ENCODE assay signal across 8 cellular contexts in the genomic region with DNA sequence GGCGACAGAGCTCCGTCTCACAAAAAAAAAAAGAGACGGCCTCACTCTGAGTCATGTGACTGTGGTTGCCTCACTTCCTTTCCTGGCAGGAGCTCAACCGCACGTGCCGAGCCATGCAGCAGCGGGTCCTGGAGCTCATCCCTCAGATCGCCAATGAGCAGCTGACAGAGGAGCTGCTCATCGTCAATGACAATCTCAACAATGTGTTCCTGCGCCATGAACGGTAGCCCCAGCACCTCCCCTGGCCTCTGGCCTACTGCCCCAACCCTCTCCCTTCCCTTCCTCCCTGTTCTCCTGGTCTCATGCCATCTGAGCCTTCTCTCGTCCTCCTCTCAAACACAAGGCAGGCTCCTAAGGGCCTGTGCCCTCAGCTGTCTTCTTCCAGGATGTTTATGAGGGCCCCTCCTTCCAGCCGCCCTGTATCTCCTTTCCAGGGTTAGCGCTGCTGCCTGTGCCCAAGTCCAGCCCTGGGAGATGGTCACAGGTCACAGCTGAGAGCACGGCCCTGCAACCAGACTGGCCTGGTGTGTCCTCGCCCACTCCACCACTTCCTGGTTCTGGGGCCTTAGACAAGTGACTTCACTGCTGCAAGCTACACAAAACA. TPM values are rescaled to one million over a fixed set of nuclear protein-coding genes. Genes with fewer than 3 reads are reported as not detected.
DNase-seq lines count a peak whose midpoint lies in the region; ATAC-seq and TF ChIP-seq lines count a peak whose summit lies in the region.

No MANE protein-coding gene starts in this region.

- H4K20me1 ChIP-seq in neural progenitor cell (ENCODE audit: low read depth): no peaks in the 10 kb centered on the region

- H3K4me1 ChIP-seq in ascending aorta (no peaks in the 10 kb centered on the region), right lobe of liver (peaks cover 0 to 34% (median 16%) of the 10 kb centered on the region in 4 donors), neural progenitor cell (no peaks in the 10 kb centered on the region)

- no peak overlapping the region for H3K4me3 ChIP-seq in ascending aorta
- no peak overlapping the region for H3K4me3 ChIP-seq in right lobe of liver
- no peak overlapping the region for H3K4me3 ChIP-seq in neural progenitor cell

- no peaks in the 10 kb centered on the region for H3K27me3 ChIP-seq in ascending aorta
- H3K27me3 ChIP-seq in right lobe of liver: no peaks in the 10 kb centered on the region
- H3K27me3 ChIP-seq in neural progenitor cell: no peaks in the 10 kb centered on the region

- H3K9ac ChIP-seq in neural progenitor cell: no peak overlapping the region

- H3K4me2 ChIP-seq in neural progenitor cell: no peak overlapping the region

- no peaks in the 10 kb centered on the region for H3K9me3 ChIP-seq in T-helper 17 cell (ENCODE audit: control insufficient read depth, low read length, poor library complexity, severe bottlenecking)
- no peaks in the 10 kb centered on the region for H3K9me3 ChIP-seq in ascending aorta
- H3K9me3 ChIP-seq in right lobe of liver: no peaks in the 10 kb centered on the region
- no peaks in the 10 kb centered on the region for H3K9me3 ChIP-seq in neural progenitor cell (ENCODE audit: low read depth)

- intact Hi-C loops in ascending aorta (cut with DNase I): no loop called here
- intact Hi-C loops in right lobe of liver (cut with DNase I): no loop called here

- DNase-seq in GM03348 (ENCODE audit: low spot score): peak; percentile 85
- peak in 2 of 3 donors; percentile 33 to 36 for DNase-seq in T-helper 17 cell
- DNase-seq in ascending aorta (ENCODE audit: low spot score in 2 of 2): peak; percentile 55 to 85
- peak; percentile 84 to 93 (median 93) for DNase-seq in right lobe of liver
- peak; percentile 74 for DNase-seq in stimulated activated CD8-positive, alpha-beta memory T cell treated with anti-CD3 and anti-CD28 coated beads, Interleukin-4, amount 100 ng/mL, for 48 hours
- DNase-seq in neural progenitor cell (ENCODE audit: low spot score): no peak
- DNase-seq in DMS153 (lab: John Stamatoyannopoulos, UW): no peak
- DNase-seq in DMS153 treated with DMSO at 0.1 percent for 48 hours (lab: John Stamatoyannopoulos, UW; ENCODE audit: unreplicated experiment): no peak

- peak; percentile 23 for TF ChIP-seq POLR2A in right lobe of liver (IDR thresholded peaks at IDR 0.05)

- H3K27ac ChIP-seq in ascending aorta: peak overlapping the region in 1 of 2 donors; percentile 47
- peak overlapping the region; percentile 56 to 73 (median 65) for H3K27ac ChIP-seq in right lobe of liver
- H3K27ac ChIP-seq in neural progenitor cell: no peak overlapping the region

- H3K27ac Mint-ChIP-seq in T-helper 17 cell (peak overlapping the region; percentile 88), neural progenitor cell (no peak overlapping the region)

- no peaks in the 10 kb centered on the region for H3K27me3 Mint-ChIP-seq in T-helper 17 cell
- H3K27me3 Mint-ChIP-seq in neural progenitor cell (ENCODE audit: insufficient read depth, low read depth): peaks cover 3% of the 10 kb centered on the region

- TF ChIP-seq CTCF in ascending aorta (IDR thresholded peaks at IDR 0.05) (no peak), right lobe of liver (IDR thresholded peaks at IDR 0.05) (no peak), neural progenitor cell (IDR thresholded peaks at IDR 0.05) (no peak)

- H3F3A ChIP-seq in neural progenitor cell (ENCODE audit: low read depth): no peaks in the 10 kb centered on the region

- H3K4me3 Mint-ChIP-seq in T-helper 17 cell (peak overlapping the region; percentile 39), neural progenitor cell (no peak overlapping the region)

- WGBS in right lobe of liver (ENCODE audit: insufficient coverage, low coverage, low lambda C conversion rate, missing lambda C conversion rate): 5% methylated on average over 11 of the region's 16 CpGs

- H3K9me3 Mint-ChIP-seq in neural progenitor cell: no peaks in the 10 kb centered on the region

- H3K79me2 ChIP-seq in neural progenitor cell (ENCODE audit: low read depth): no peaks in the 10 kb centered on the region

- peaks cover 31% of the 10 kb centered on the region for H3K4me1 Mint-ChIP-seq in T-helper 17 cell
- H3K4me1 Mint-ChIP-seq in neural progenitor cell: peaks cover 4% of the 10 kb centered on the region

- H2AFZ ChIP-seq in neural progenitor cell (replicated peaks): no peak overlapping the region

- peaks cover 4% of the 10 kb centered on the region for H3K36me3 Mint-ChIP-seq in T-helper 17 cell (ENCODE audit: low read depth)
- peaks cover 11% of the 10 kb centered on the region for H3K36me3 Mint-ChIP-seq in neural progenitor cell

- H3K36me3 ChIP-seq in ascending aorta (peaks cover 84 to 96% of the 10 kb centered on the region in 2 donors), right lobe of liver (peaks cover 0 to 71% (median 39%) of the 10 kb centered on the region in 4 donors), neural progenitor cell (no peaks in the 10 kb centered on the region)

- peak; percentile 76 for ATAC-seq in T-helper 17 cell
- ATAC-seq in right lobe of liver: peak; percentile 54 to 69 (median 62)

RNA-seq across cellular contexts. Expression of a gene that starts 30.7 kb away (rescaled TPM):
- total RNA-seq in T-helper 17 cell (100 to 1,000 TPM; 166 to 178 TPM), ascending aorta (84.4 TPM), right lobe of liver (100 to 1,000 TPM in 2 of 6 experiments, 10 to 100 TPM in 4; 45.0 to 124 (median 54.0) TPM), neural progenitor cell (ENCODE audit: low replicate concordance) (28.6 and 41.5 TPM in 2 replicates)

RNA-seq across cellular contexts. Expression of a gene that starts 50.5 kb away (rescaled TPM):
- total RNA-seq in T-helper 17 cell: 1 to 10 TPM; 1.1 to 3.0 TPM
- total RNA-seq in ascending aorta: 27.1 TPM
- total RNA-seq in right lobe of liver: 100 to 1,000 TPM in 1 of 6 experiments, 10 to 100 TPM in 5; 15.7 to 255 (median 47.2) TPM
- total RNA-seq in neural progenitor cell (ENCODE audit: low replicate concordance): 2.4 and 6.5 TPM in 2 replicates

Comparison
In these comparisons a context has a peak if more than half of its experiments do, and no peak if none do; other contexts are left out.
1. DNase-seq: peak in GM03348 (single experiment), T-helper 17 cell (2 of 3), ascending aorta (2 of 2), right lobe of liver (3 of 3) and stimulated activated CD8-positive, alpha-beta memory T cell treated with anti-CD3 and anti-CD28 coated beads, Interleukin-4, amount 100 ng/mL, for 48 hours (single experiment); none in neural progenitor cell (single experiment), DMS153 (single experiment) and DMS153 treated with DMSO at 0.1 percent for 48 hours (single experiment).